ENCODE assay signal across 1 cellular context in genomic region chr1:45569962-45570581, GRCh38.
TF ChIP-seq lines count a peak whose summit lies in the region.

No MANE protein-coding gene starts in this region.

TF ChIP-seq in K562, 482 proteins besides CTCF, POLR2A, EP300 and RAD21 (continued from another document and continues in another):
- TF ChIP-seq MNT (conservative IDR thresholded peaks at IDR 0.05) (no peak), TRIM25 (IDR thresholded peaks at IDR 0.05; ENCODE audit: borderline replicate concordance) (no peak), KAT7 (CRISPR knock-in tag; IDR thresholded peaks at IDR 0.05; ENCODE audit: borderline replicate concordance) (no peak), MLX (CRISPR knock-in tag; conservative IDR thresholded peaks at IDR 0.05) (0 out of 4 replicates have a peak, but pooled peaks of 1 of the 2 experiments have one; percentile 39), MAZ (CRISPR knock-in tag; conservative IDR thresholded peaks at IDR 0.05 in 1 of 2, IDR thresholded peaks at IDR 0.05 in 1 of 2) (peak in 1 of 2 experiments; percentile 31; a peak in 2 of 4 replicates), SMARCA4 (IDR thresholded peaks at IDR 0.05) (no peak), NR2C2 (CRISPR knock-in tag; IDR thresholded peaks at IDR 0.05) (0 out of 2 replicates have a peak, but pooled peaks have one; percentile 24), NR2C2 (tag; IDR thresholded peaks at IDR 0.05) (no peak), RCOR1 (IDR thresholded peaks at IDR 0.05; ENCODE audit: borderline replicate concordance in 1 of 2, low read depth in 2 of 2, low read length in 2 of 2) (peak in 1 of 2 experiments; percentile 68; a peak in 1 of 4 replicates), RBM22 (IDR thresholded peaks at IDR 0.05; ENCODE audit: low read depth, low read length, poor library complexity, severe bottlenecking) (no peak), MTA3 (IDR thresholded peaks at IDR 0.05; ENCODE audit: borderline replicate concordance) (peak; percentile 25; the same call in 1 of the 2 replicates), ESRRA (IDR thresholded peaks at IDR 0.05; ENCODE audit: borderline replicate concordance, low read depth) (peak; percentile 34; the same call in 1 of the 2 replicates), GATAD2B (IDR thresholded peaks at IDR 0.05; ENCODE audit: borderline replicate concordance) (no peak), ZNF212 (CRISPR knock-in tag; IDR thresholded peaks at IDR 0.05) (0 out of 2 replicates have a peak, but pooled peaks have one; percentile 48), ZNF24 (IDR thresholded peaks at IDR 0.05) (no peak), CTBP1 (IDR thresholded peaks at IDR 0.05; ENCODE audit: borderline replicate concordance) (peak; percentile 66; the same call in 1 of the 2 replicates), USF2 (CRISPR knock-in tag; IDR thresholded peaks at IDR 0.05) (no peak), TEAD1 (CRISPR knock-in tag; IDR thresholded peaks at IDR 0.05) (0 out of 4 replicates have a peak, but pooled peaks have one; percentile 50 to 55), STAT6 (CRISPR knock-in tag; IDR thresholded peaks at IDR 0.05) (peak; percentile 60; the same call in 1 of the 2 replicates), NFIX (CRISPR knock-in tag; IDR thresholded peaks at IDR 0.05; ENCODE audit: low read depth) (no peak), ETS2 (tag; IDR thresholded peaks at IDR 0.05; ENCODE audit: borderline replicate concordance, poor library complexity, severe bottlenecking) (no peak), ZFP36 (IDR thresholded peaks at IDR 0.05; ENCODE audit: low read depth, low read length, partially characterized antibody) (no peak), U2AF2 (optimal IDR thresholded peaks at IDR 0.05; ENCODE audit: low read depth, low read length) (no peak), GTF2A2 (tag; IDR thresholded peaks at IDR 0.05) (no peak), POLR2G (IDR thresholded peaks at IDR 0.05; ENCODE audit: low read depth, low read length) (no peak), FOXM1 (IDR thresholded peaks at IDR 0.05; ENCODE audit: low read depth) (no peak), FOXM1 (CRISPR knock-in tag; IDR thresholded peaks at IDR 0.05; ENCODE audit: low read depth) (no peak), ZMIZ1 (IDR thresholded peaks at IDR 0.05; ENCODE audit: low read depth in 2 of 2, low read length in 2 of 2) (no peak), SPI1 (IDR thresholded peaks at IDR 0.05; ENCODE audit: borderline replicate concordance, low read depth, low read length) (no peak), RBFOX2 (IDR thresholded peaks at IDR 0.05; ENCODE audit: low read depth, low read length) (no peak), CHD7 (IDR thresholded peaks at IDR 0.05; ENCODE audit: low read depth, low read length) (no peak), CBX3 (IDR thresholded peaks at IDR 0.05; ENCODE audit: borderline replicate concordance in 1 of 2, low read length in 2 of 2) (peak in 1 of 2 experiments; percentile 51; a peak in 1 of 3 replicates), RBM17 (IDR thresholded peaks at IDR 0.05; ENCODE audit: borderline replicate concordance, low read depth, low read length) (no peak), KLF16 (IDR thresholded peaks at IDR 0.05) (0 out of 2 replicates have a peak, but pooled peaks have one; percentile 20), ETV6 (IDR thresholded peaks at IDR 0.05; ENCODE audit: borderline replicate concordance in 1 of 2, low read depth in 2 of 2, low read length in 1 of 2) (no peak), ETV6 (CRISPR knock-in tag; IDR thresholded peaks at IDR 0.05; ENCODE audit: borderline replicate concordance) (no peak)
